In genomic region chr4:38076153-38076669, GRCh38 we compare ENCODE assay signal across 14 cellular contexts.
A peak's percentile ranks its signal among the peaks of the same experiment; 100 is the strongest.
DNase-seq lines count a peak whose midpoint lies in the region; ATAC-seq and TF ChIP-seq lines count a peak whose summit lies in the region.
"Had no signal": no experiment of that assay in that cellular context is flagged by ENCODE, and none has a peak within 500 bp of the region (broad histone marks: within the 10 kb centered on the region; RNA-seq: fewer than 3 reads in every experiment).

No MANE protein-coding gene starts in this region.

- no peaks in the 10 kb centered on the region for H4K20me1 ChIP-seq in osteoblast (ENCODE audit: insufficient read depth, low read length)

- peaks cover 72% of the 10 kb centered on the region for H3K36me3 Mint-ChIP-seq in dendritic cell treated with granulocyte-macrophage colony-stimulating factor and Interleukin-4, amounts not matched to agents 40 ng/mL and 50 ng/mL, for 4 days (ENCODE audit: low read depth)

- H3K4me3 Mint-ChIP-seq in dendritic cell treated with granulocyte-macrophage colony-stimulating factor and Interleukin-4, amounts not matched to agents 40 ng/mL and 50 ng/mL, for 4 days: no peak overlapping the region
- H3K4me3 Mint-ChIP-seq: nephron progenitor cell had no signal

- H3K27me3 Mint-ChIP-seq in dendritic cell treated with granulocyte-macrophage colony-stimulating factor and Interleukin-4, amounts not matched to agents 40 ng/mL and 50 ng/mL, for 4 days: no peaks in the 10 kb centered on the region
- H3K27me3 Mint-ChIP-seq: IgD-negative memory B cell had no signal

- H3K4me3 ChIP-seq in psoas muscle (no peak overlapping the region), osteoblast (ENCODE audit: insufficient read depth, low read length) (no peak overlapping the region)

- no peaks in the 10 kb centered on the region for H3K9me3 Mint-ChIP-seq in dendritic cell treated with granulocyte-macrophage colony-stimulating factor and Interleukin-4, amounts not matched to agents 40 ng/mL and 50 ng/mL, for 4 days
- H3K9me3 Mint-ChIP-seq: IgD-negative memory B cell, nephron progenitor cell had no signal

- H3K27me3 ChIP-seq in psoas muscle (ENCODE audit: insufficient read depth in 3 of 3, low read length in 2 of 3) (no peaks in the 10 kb centered on the region), osteoblast (ENCODE audit: insufficient read depth, low read length) (no peaks in the 10 kb centered on the region)

- ATAC-seq in HG02610 (IDR thresholded peaks at IDR 0.05; ENCODE audit: unreplicated experiment) (peak; percentile 41), psoas muscle (no peak), HG03196 (IDR thresholded peaks at IDR 0.05; ENCODE audit: unreplicated experiment) (no peak)
- ATAC-seq: HCT116 had no signal

- no peak overlapping the region for H3K4me2 ChIP-seq in osteoblast (ENCODE audit: insufficient read depth, low read length)

- peak overlapping the region; percentile 86 for H3K27ac Mint-ChIP-seq in dendritic cell treated with granulocyte-macrophage colony-stimulating factor and Interleukin-4, amounts not matched to agents 40 ng/mL and 50 ng/mL, for 4 days
- H3K27ac Mint-ChIP-seq: IgD-negative memory B cell had no signal

- no peak for TF ChIP-seq CTCF in GM10266 (IDR thresholded peaks at IDR 0.05; ENCODE audit: control insufficient read depth, insufficient read depth, low read depth, missing control alignments)
- no peak for TF ChIP-seq CTCF in psoas muscle (IDR thresholded peaks at IDR 0.05)
- TF ChIP-seq CTCF in osteoblast (IDR thresholded peaks at IDR 0.05; ENCODE audit: extremely low read depth, low read depth, low read length): no peak

- H3K27ac ChIP-seq in psoas muscle: peak overlapping the region; percentile 38
- no peak overlapping the region for H3K27ac ChIP-seq in osteoblast (ENCODE audit: low read depth, low read length)

- H3K4me1 ChIP-seq in psoas muscle (peaks cover 6% of the 10 kb centered on the region), osteoblast (ENCODE audit: insufficient read depth, low read length) (peaks cover 32% of the 10 kb centered on the region)

- intact Hi-C loops in dendritic cell treated with granulocyte-macrophage colony-stimulating factor and Interleukin-4, amounts not matched to agents 40 ng/mL and 50 ng/mL, for 4 days (cut with micrococcal nuclease): loop anchor here (5.0 to 10.0 kb wide), 3 partner anchors 86 to 239 kb away; no protein-coding TSS in a partner anchor
- intact Hi-C loops in psoas muscle (cut with DNase I): loop anchor here in 1 of 2 donors (5.0 to 10.0 kb wide), 2 partner anchors 249 to 656 kb away; no protein-coding TSS in a partner anchor

- peaks cover 8% of the 10 kb centered on the region for H3K79me2 ChIP-seq in osteoblast (ENCODE audit: insufficient read depth, low read length)

- H3K36me3 ChIP-seq in psoas muscle (ENCODE audit: insufficient read depth in 1 of 2, low read depth in 1 of 2) (peaks cover 0 to 8% of the 10 kb centered on the region in 2 donors), osteoblast (ENCODE audit: insufficient read depth, low read length) (peaks cover 5% of the 10 kb centered on the region)

- peak; percentile 22 for DNase-seq in GM10266 (ENCODE audit: extremely low spot score)
- DNase-seq in psoas muscle: no peak
- DNase-seq in HuH-7.5 (ENCODE audit: low spot score): no peak
- DNase-seq in stimulated activated CD4-positive, alpha-beta T cell treated with anti-CD3 and anti-CD28 coated beads, Interleukin-4, amount 100 ng/mL, for 1 hour: no peak
- DNase-seq in osteoblast (ENCODE audit: insufficient read length, low spot score, missing footprints): no peak
- DNase-seq: DMS 273 treated with DMSO at 0.1 percent for 48 hours, NCI-H69, nephron progenitor cell, substantia nigra had no signal

- H2AFZ ChIP-seq in osteoblast (ENCODE audit: low read length): no peak overlapping the region

- WGBS in psoas muscle, 3 donors: 77 to 86% (median 83%) methylated on average over 6 of the region's 6 CpGs

- peaks cover 96% of the 10 kb centered on the region for H3K4me1 Mint-ChIP-seq in dendritic cell treated with granulocyte-macrophage colony-stimulating factor and Interleukin-4, amounts not matched to agents 40 ng/mL and 50 ng/mL, for 4 days (ENCODE audit: low read depth)

- H3K9me3 ChIP-seq in psoas muscle: no peaks in the 10 kb centered on the region
- H3K9me3 ChIP-seq in osteoblast (ENCODE audit: low read depth, low read length): no peaks in the 10 kb centered on the region
